In genomic region chr15:36422631-36423030, GRCh38 we compare ENCODE assay signal across 2 cellular contexts.
TF ChIP-seq lines count a peak whose summit lies in the region.

No MANE protein-coding gene starts in this region.

TF ChIP-seq in IMR-90, 13 proteins besides CTCF, POLR2A, EP300 and RAD21:
- no peak for TF ChIP-seq SMC3 (IDR thresholded peaks at IDR 0.05; ENCODE audit: low read depth, low read length)
- TF ChIP-seq RFX5 (IDR thresholded peaks at IDR 0.05; ENCODE audit: low read depth, low read length) = no peak
- no peak for TF ChIP-seq CHD1 (IDR thresholded peaks at IDR 0.05; ENCODE audit: low read depth, low read length)
- TF ChIP-seq CEBPB (IDR thresholded peaks at IDR 0.05; ENCODE audit: low read depth, low read length) = no peak
- no peak for TF ChIP-seq BHLHE40 (IDR thresholded peaks at IDR 0.05; ENCODE audit: low read depth, low read length)
- TF ChIP-seq RCOR1 (IDR thresholded peaks at IDR 0.05; ENCODE audit: insufficient replicate concordance, low read length) = no peak
- no peak for TF ChIP-seq FOS (IDR thresholded peaks at IDR 0.05; ENCODE audit: low read depth, low read length)
- no peak for TF ChIP-seq MAFK (IDR thresholded peaks at IDR 0.05; ENCODE audit: low read depth, low read length)
- TF ChIP-seq, protein P1, sequence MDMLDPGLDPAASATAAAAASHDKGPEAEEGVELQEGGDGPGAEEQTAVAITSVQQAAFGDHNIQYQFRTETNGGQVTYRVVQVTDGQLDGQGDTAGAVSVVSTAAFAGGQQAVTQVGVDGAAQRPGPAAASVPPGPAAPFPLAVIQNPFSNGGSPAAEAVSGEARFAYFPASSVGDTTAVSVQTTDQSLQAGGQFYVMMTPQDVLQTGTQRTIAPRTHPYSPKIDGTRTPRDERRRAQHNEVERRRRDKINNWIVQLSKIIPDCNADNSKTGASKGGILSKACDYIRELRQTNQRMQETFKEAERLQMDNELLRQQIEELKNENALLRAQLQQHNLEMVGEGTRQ (IDR thresholded peaks at IDR 0.05; ENCODE audit: low read depth, low read length) = no peak
- TF ChIP-seq, protein P2, sequence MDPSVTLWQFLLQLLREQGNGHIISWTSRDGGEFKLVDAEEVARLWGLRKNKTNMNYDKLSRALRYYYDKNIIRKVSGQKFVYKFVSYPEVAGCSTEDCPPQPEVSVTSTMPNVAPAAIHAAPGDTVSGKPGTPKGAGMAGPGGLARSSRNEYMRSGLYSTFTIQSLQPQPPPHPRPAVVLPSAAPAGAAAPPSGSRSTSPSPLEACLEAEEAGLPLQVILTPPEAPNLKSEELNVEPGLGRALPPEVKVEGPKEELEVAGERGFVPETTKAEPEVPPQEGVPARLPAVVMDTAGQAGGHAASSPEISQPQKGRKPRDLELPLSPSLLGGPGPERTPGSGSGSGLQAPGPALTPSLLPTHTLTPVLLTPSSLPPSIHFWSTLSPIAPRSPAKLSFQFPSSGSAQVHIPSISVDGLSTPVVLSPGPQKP (IDR thresholded peaks at IDR 0.05; ENCODE audit: borderline replicate concordance, low read depth, low read length) = no peak
- TF ChIP-seq MXI1 (IDR thresholded peaks at IDR 0.05; ENCODE audit: borderline replicate concordance, low read depth, low read length) = no peak
- no peak for TF ChIP-seq MAZ (IDR thresholded peaks at IDR 0.05; ENCODE audit: borderline replicate concordance, low read depth, low read length)
- TF ChIP-seq NFE2L2 (IDR thresholded peaks at IDR 0.05; ENCODE audit: low read depth, low read length) = no peak
TF ChIP-seq in IMR-90: peak in this region for 0.

TF ChIP-seq in H1, 55 proteins besides CTCF, POLR2A, EP300 and RAD21:
- TF ChIP-seq SUZ12 (IDR thresholded peaks at IDR 0.05; ENCODE audit: low read length) (no peak), POLR2AphosphoS5 (IDR thresholded peaks at IDR 0.05; ENCODE audit: low read depth, low read length) (no peak), TBP (IDR thresholded peaks at IDR 0.05; ENCODE audit: low read depth, low read length) (no peak), RNF2 (IDR thresholded peaks at IDR 0.05; ENCODE audit: borderline replicate concordance, low read depth, low read length, missing control alignments, poor library complexity, severe bottlenecking) (no peak), RXRA (IDR thresholded peaks at IDR 0.05; ENCODE audit: insufficient read depth, low read depth, low read length) (no peak), JUN (IDR thresholded peaks at IDR 0.05; ENCODE audit: low read depth, low read length) (no peak), SIX5 (IDR thresholded peaks at IDR 0.05; ENCODE audit: low read depth, low read length) (no peak), CEBPB (IDR thresholded peaks at IDR 0.05; ENCODE audit: low read depth, low read length) (no peak), EZH2 (IDR thresholded peaks at IDR 0.05; ENCODE audit: low read depth, low read length, severe bottlenecking) (no peak), SRF (IDR thresholded peaks at IDR 0.05; ENCODE audit: low read depth, low read length) (no peak), BRCA1 (IDR thresholded peaks at IDR 0.05; ENCODE audit: low read depth, low read length) (no peak), SP4 (IDR thresholded peaks at IDR 0.05; ENCODE audit: low read length) (no peak), CHD7 (IDR thresholded peaks at IDR 0.05; ENCODE audit: insufficient replicate concordance, low read length) (no peak)
- TF ChIP-seq, protein P1 (IDR thresholded peaks at IDR 0.05; ENCODE audit: low read length) = no peak
